ENCODE assay signal across 1 cellular context in the genomic region with DNA sequence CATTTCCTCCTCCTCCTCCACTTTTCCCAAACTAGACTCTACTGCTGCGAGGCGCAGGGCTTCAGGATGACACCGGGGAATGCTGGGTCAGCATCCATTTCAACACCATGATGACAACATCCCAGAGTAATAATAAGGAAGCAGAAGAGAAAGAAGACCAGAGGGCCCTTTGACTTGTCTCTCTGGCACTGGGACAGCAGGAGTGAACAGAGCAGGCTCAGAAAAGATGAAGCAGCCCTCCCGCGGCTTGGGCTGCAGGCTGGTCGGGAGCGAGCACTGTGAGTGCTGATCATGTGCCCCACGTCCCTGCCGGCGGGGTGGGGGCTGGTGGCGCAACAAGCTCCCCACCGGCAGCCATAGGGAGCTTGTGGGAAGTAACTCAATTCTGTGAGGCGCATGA.
TF ChIP-seq lines count a peak whose summit lies in the region.

No MANE protein-coding gene starts in this region.

TF ChIP-seq in WTC11, 78 proteins besides CTCF, POLR2A, EP300 and RAD21 (continued from another document):
- TF ChIP-seq, protein P1, sequence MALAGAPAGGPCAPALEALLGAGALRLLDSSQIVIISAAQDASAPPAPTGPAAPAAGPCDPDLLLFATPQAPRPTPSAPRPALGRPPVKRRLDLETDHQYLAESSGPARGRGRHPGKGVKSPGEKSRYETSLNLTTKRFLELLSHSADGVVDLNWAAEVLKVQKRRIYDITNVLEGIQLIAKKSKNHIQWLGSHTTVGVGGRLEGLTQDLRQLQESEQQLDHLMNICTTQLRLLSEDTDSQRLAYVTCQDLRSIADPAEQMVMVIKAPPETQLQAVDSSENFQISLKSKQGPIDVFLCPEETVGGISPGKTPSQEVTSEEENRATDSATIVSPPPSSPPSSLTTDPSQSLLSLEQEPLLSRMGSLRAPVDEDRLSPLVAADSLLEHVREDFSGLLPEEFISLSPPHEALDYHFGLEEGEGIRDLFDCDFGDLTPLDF (CRISPR knock-in tag; IDR thresholded peaks at IDR 0.05), result no peak
- TF ChIP-seq GRHL2 (CRISPR knock-in tag; IDR thresholded peaks at IDR 0.05; ENCODE audit: insufficient replicate concordance, severe bottlenecking), result no peak
- TF ChIP-seq NFE2L1 (CRISPR knock-in tag; IDR thresholded peaks at IDR 0.05), result no peak
- TF ChIP-seq NR3C1 (CRISPR knock-in tag; conservative IDR thresholded peaks at IDR 0.05; ENCODE audit: low read depth), result no peak
- no peak for TF ChIP-seq MAX (CRISPR knock-in tag; IDR thresholded peaks at IDR 0.05)
- TF ChIP-seq SOX15 (CRISPR knock-in tag; IDR thresholded peaks at IDR 0.05), result no peak
- no peak for TF ChIP-seq CREB1 (CRISPR knock-in tag; IDR thresholded peaks at IDR 0.05)
